8 cellular contexts compared by ENCODE assay signal in genomic region chr14:23977216-23977615, GRCh38. TPM values are rescaled to one million over a fixed set of nuclear protein-coding genes. Genes with fewer than 3 reads are reported as not detected.
A peak's percentile ranks its signal among the peaks of the same experiment; 100 is the strongest.
DNase-seq lines count a peak whose midpoint lies in the region; ATAC-seq, FAIRE-seq and TF ChIP-seq lines count a peak whose summit lies in the region.
"Not testable (repeated sequence)": the region's sequence is repeated elsewhere in the genome, so short reads cannot be mapped to it uniquely, and the experiment has no call there.

No MANE protein-coding gene starts in this region.

- not testable (repeated sequence) for H2AK5ac ChIP-seq in mesendoderm (ENCODE audit: low read length)

- H3K4me2 ChIP-seq in mesendoderm (ENCODE audit: low read length) = not testable (repeated sequence)

- H2BK15ac ChIP-seq in mesendoderm (replicated peaks; ENCODE audit: low read depth) = not testable (repeated sequence)

- TF ChIP-seq CTCF in AG10803 (conservative IDR thresholded peaks at IDR 0.05; ENCODE audit: low read length) (peak; percentile 17; the same call in 1 of the 2 replicates), GM12875 (IDR thresholded peaks at IDR 0.05; ENCODE audit: borderline replicate concordance, insufficient read depth, low read depth, low read length) (peak; percentile 33; the same call in 1 of the 2 replicates), breast epithelium (IDR thresholded peaks at IDR 0.05) (peak in 2 of 3 donors; percentile 14 to 37)

- not testable (repeated sequence) for DNase-seq in AG10803 (ENCODE audit: low read depth)
- DNase-seq in M059J (ENCODE audit: low read depth) (peak; percentile 7), breast epithelium (ENCODE audit: low spot score in 2 of 2) (peak in 1 of 2 donors; percentile 52), Right ventricle myocardium superior (peak; percentile 53), mesendoderm (peak; percentile 7), small intestine (peak; percentile 19)

- intact Hi-C loops in breast epithelium (cut with DNase I; ENCODE audit: low total_unique reads); Right ventricle myocardium superior (cut with DNase I): not testable (repeated sequence)

- not testable (repeated sequence) for H3K79me1 ChIP-seq in mesendoderm (ENCODE audit: low read length)

- not testable (repeated sequence) for H4K5ac ChIP-seq in mesendoderm (ENCODE audit: low read length)

- TF ChIP-seq POLR2A in breast epithelium (IDR thresholded peaks at IDR 0.05) = not testable (repeated sequence)

- not testable (repeated sequence) for FAIRE-seq in small intestine (lab: Jason Lieb, UNC)

- not testable (repeated sequence) for H3K18ac ChIP-seq in mesendoderm (ENCODE audit: low read length)

- not testable (repeated sequence) for H3K36me3 ChIP-seq in breast epithelium; mesendoderm (ENCODE audit: control insufficient read depth, insufficient read depth, low read length); small intestine (ENCODE audit: control insufficient read depth in 2 of 2, insufficient read depth in 2 of 2, low read length in 2 of 2)

- not testable (repeated sequence) for H3K9ac ChIP-seq in mesendoderm (ENCODE audit: low read length)

- H4K8ac ChIP-seq in mesendoderm (ENCODE audit: low read depth, low read length) = not testable (repeated sequence)

- H3K4me1 ChIP-seq in breast epithelium; mesendoderm (ENCODE audit: control insufficient read depth, low read depth, low read length); small intestine (ENCODE audit: control insufficient read depth in 2 of 2, insufficient read depth in 1 of 2, low read depth in 1 of 2, low read length in 1 of 2): not testable (repeated sequence)

- H3K4ac ChIP-seq in mesendoderm (ENCODE audit: low read depth, low read length) = not testable (repeated sequence)

- not testable (repeated sequence) for H3K79me2 ChIP-seq in mesendoderm (ENCODE audit: control insufficient read depth, insufficient read depth, low read length)

- H3K56ac ChIP-seq in mesendoderm (ENCODE audit: low read length) = not testable (repeated sequence)

- WGBS in mesendoderm (ENCODE audit: extremely low coverage, insufficient coverage, low lambda C conversion rate) = no CpG with 5 or more reads among the region's 3 CpGs
- 65 to 83% (median 66%) methylated on average over 3 of the region's 3 CpGs for WGBS in small intestine, 3 donors

- H3K23ac ChIP-seq in mesendoderm (ENCODE audit: low read length) = not testable (repeated sequence)

- not testable (repeated sequence) for H3K9me3 ChIP-seq in breast epithelium; small intestine (ENCODE audit: control insufficient read depth, low read depth)

- H2BK120ac ChIP-seq in mesendoderm (ENCODE audit: low read depth, low read length) = not testable (repeated sequence)

- ATAC-seq in SK-N-SH treated with all-trans-retinoic acid at 6 μM for 48 hours (peak; percentile 67), Right ventricle myocardium superior (ENCODE audit: poor library complexity) (peak; percentile 83)

- not testable (repeated sequence) for H3K27ac ChIP-seq in breast epithelium; mesendoderm (ENCODE audit: low read depth, low read length); small intestine (ENCODE audit: low read depth in 1 of 2, low read length in 1 of 2)

- not testable (repeated sequence) for H2BK5ac ChIP-seq in mesendoderm (ENCODE audit: low read length)

- not testable (repeated sequence) for H3K27me3 ChIP-seq in breast epithelium; mesendoderm (ENCODE audit: insufficient read depth, low read length, poor library complexity); small intestine (ENCODE audit: control insufficient read depth in 2 of 2, insufficient read depth in 2 of 2, low read length in 2 of 2)

- not testable (repeated sequence) for H3K4me3 ChIP-seq in AG10803 (ENCODE audit: low read length); GM12875 (ENCODE audit: low read depth, low read length); breast epithelium; mesendoderm (ENCODE audit: low read length); small intestine (ENCODE audit: low read depth in 1 of 2, low read length in 2 of 2)

RNA-seq across cellular contexts. Expression of gene DHRS4L2, which starts 11.5 kb away (rescaled TPM):
- 15.1 and 20.2 TPM in 2 replicates for total RNA-seq in M059J (2014; rRNA removed; shearing (Covaris generic))
- total RNA-seq in breast epithelium (10 to 100 TPM; 13.4 to 22.9 (median 16.8) TPM), Right ventricle myocardium superior (17.7 TPM)
- 14.9 TPM for polyA plus RNA-seq in mesendoderm (2013, experiment 1 of 2)
- 14.1 TPM for polyA plus RNA-seq in mesendoderm (2013, experiment 2 of 2)
- polyA plus RNA-seq in small intestine = 100 to 1,000 TPM; 105 to 162 (median 109) TPM

RNA-seq across cellular contexts. Expression of gene DHRS4, which starts 23.6 kb away (rescaled TPM):
- 25.4 and 40.9 TPM in 2 replicates for total RNA-seq in M059J (2014; rRNA removed; shearing (Covaris generic))
- total RNA-seq in breast epithelium (10 to 100 TPM; 38.4 to 48.8 (median 40.0) TPM), Right ventricle myocardium superior (28.1 TPM)
- polyA plus RNA-seq in mesendoderm (2013, experiment 1 of 2) = 10.4 TPM
- 10.7 TPM for polyA plus RNA-seq in mesendoderm (2013, experiment 2 of 2)
- polyA plus RNA-seq in small intestine = 100 to 1,000 TPM; 121 to 163 (median 149) TPM
